Comparison of ENCODE assay signal across 30 cellular contexts in genomic region chr3:190097617-190098016, GRCh38. TPM values are rescaled to one million over a fixed set of nuclear protein-coding genes. Genes with fewer than 3 reads are reported as not detected.
DNase-seq lines count a peak whose midpoint lies in the region; ATAC-seq, FAIRE-seq and TF ChIP-seq lines count a peak whose summit lies in the region.
"Had no signal": no experiment of that assay in that cellular context is flagged by ENCODE, and none has a peak within 500 bp of the region (broad histone marks: within the 10 kb centered on the region; RNA-seq: fewer than 3 reads in every experiment).

No MANE protein-coding gene starts in this region.

- no peak overlapping the region for H2AK9ac ChIP-seq in IMR-90 (replicated peaks; ENCODE audit: low read depth, low read length, poor library complexity)

- H4K8ac ChIP-seq in IMR-90 (ENCODE audit: low read depth in 2 of 2, low read length in 2 of 2) = no peak overlapping the region
- no peak overlapping the region for H4K8ac ChIP-seq in mesendoderm (ENCODE audit: low read depth, low read length)

- no peak overlapping the region for H4K91ac ChIP-seq in IMR-90 (ENCODE audit: insufficient read depth, low read depth, low read length)

- no TSS peak for BruUV-seq in IMR-90 (replicated peaks; lab: Mats Ljungman, UMichigan)

- FAIRE-seq in A549 (lab: Jason Lieb, UNC) = no peak
- FAIRE-seq: K562 had no signal

- CTCF ChIA-PET in A549 (lab: Yijun Ruan, JAX) = no interaction called here
- CTCF ChIA-PET in IMR-90 (lab: Yijun Ruan, JAX) = no interaction called here

- in situ Hi-C loops in IMR-90 (cut with MboI; ENCODE audit: low sequenced_read_pairs) = no loop called here

- H3K4ac ChIP-seq in IMR-90 (ENCODE audit: low read depth, low read length) (no peak overlapping the region), mesendoderm (ENCODE audit: low read depth, low read length) (no peak overlapping the region)

- intact Hi-C loops in IMR-90 (cut with micrococcal nuclease) (no loop called here), lower leg skin (cut with DNase I; ENCODE audit: low total_unique reads) (no loop called here)

- no peak overlapping the region for H3K27ac ChIP-seq in A549
- no peak overlapping the region for H3K27ac ChIP-seq in IMR-90 (ENCODE audit: insufficient read depth, low read length)
- H3K27ac ChIP-seq in mesendoderm (ENCODE audit: low read depth, low read length) = no peak overlapping the region
- H3K27ac ChIP-seq: gastrocnemius medialis, suprapubic skin had no signal

- H3K4me1 ChIP-seq in A549 (peaks cover 75% of the 10 kb centered on the region), IMR-90 (ENCODE audit: control insufficient read depth, insufficient read depth, low read length) (peaks cover 14% of the 10 kb centered on the region), mesendoderm (ENCODE audit: control insufficient read depth, low read depth, low read length) (peaks cover 2% of the 10 kb centered on the region)
- H3K4me1 ChIP-seq: gastrocnemius medialis had no signal

- no peak overlapping the region for H2AK5ac ChIP-seq in IMR-90 (ENCODE audit: low read depth, low read length)
- no peak overlapping the region for H2AK5ac ChIP-seq in mesendoderm (ENCODE audit: low read length)

- no peak overlapping the region for H4K5ac ChIP-seq in IMR-90 (ENCODE audit: low read depth, low read length)
- no peak overlapping the region for H4K5ac ChIP-seq in mesendoderm (ENCODE audit: low read length)

- no peak for TF ChIP-seq EP300 in A549 (IDR thresholded peaks at IDR 0.05)

- H2BK15ac ChIP-seq in IMR-90 (ENCODE audit: low read depth, low read length) = peak overlapping the region; percentile 37; the same call in 1 of the 3 replicates
- no peak overlapping the region for H2BK15ac ChIP-seq in mesendoderm (replicated peaks; ENCODE audit: low read depth)

- H3K4me3 ChIP-seq in A549 (no peak overlapping the region), IMR-90 (ENCODE audit: insufficient read depth, low read depth, low read length) (no peak overlapping the region), mesendoderm (ENCODE audit: low read length) (no peak overlapping the region), lower leg skin (ENCODE audit: low read depth, poor library complexity, severe bottlenecking) (no peak overlapping the region)
- H3K4me3 ChIP-seq: gastrocnemius medialis, K562, MG63, mucosa of descending colon, SK-N-MC, suprapubic skin had no signal

- H3K27me3 ChIP-seq in IMR-90 (ENCODE audit: control insufficient read depth, insufficient read depth, low read length) (no peaks in the 10 kb centered on the region), mesendoderm (ENCODE audit: insufficient read depth, low read length, poor library complexity) (no peaks in the 10 kb centered on the region)
- H3K27me3 ChIP-seq: gastrocnemius medialis, MG63, suprapubic skin had no signal

- 78% methylated on average over 3 of the region's 3 CpGs for WGBS in A549 (ENCODE audit: missing lambda C conversion rate)
- no CpG with 5 or more reads among the region's 3 CpGs for WGBS in IMR-90 (ENCODE audit: extremely low coverage in 2 of 2, insufficient read length in 1 of 2), 2 experiments
- no CpG with 5 or more reads among the region's 3 CpGs for WGBS in mesendoderm (ENCODE audit: extremely low coverage, insufficient coverage, low lambda C conversion rate)
- WGBS in lower leg skin, 2 donors = 60 to 70% methylated on average over 3 of the region's 3 CpGs

- no peak overlapping the region for H3K23ac ChIP-seq in IMR-90 (ENCODE audit: low read depth, low read length)
- H3K23ac ChIP-seq in mesendoderm (ENCODE audit: low read length) = no peak overlapping the region

- H3K79me1 ChIP-seq in IMR-90 (ENCODE audit: low read depth in 1 of 2, low read length in 2 of 2) = peaks cover 16 to 58% of the 10 kb centered on the region in 2 experiments
- peaks cover 8% of the 10 kb centered on the region for H3K79me1 ChIP-seq in mesendoderm (ENCODE audit: low read length)

- no peak overlapping the region for H3K9ac ChIP-seq in IMR-90 (ENCODE audit: low read depth, low read length)
- H3K9ac ChIP-seq in mesendoderm (ENCODE audit: low read length) = no peak overlapping the region

- no peak overlapping the region for H2AFZ ChIP-seq in IMR-90 (replicated peaks; ENCODE audit: low read length, poor library complexity)

- 0 out of 2 replicates have a peak, but pooled peaks cover 3% of the 10 kb centered on the region for H4K20me1 ChIP-seq in IMR-90 (ENCODE audit: insufficient read depth, low read length)

- TF ChIP-seq POLR2A in A549 (IDR thresholded peaks at IDR 0.05; ENCODE audit: low read length) (no peak), IMR-90 (IDR thresholded peaks at IDR 0.05; ENCODE audit: low read depth, low read length) (no peak), lower leg skin (IDR thresholded peaks at IDR 0.05) (no peak)

- TF ChIP-seq RAD21 in A549 (conservative IDR thresholded peaks at IDR 0.05 in 1 of 2, IDR thresholded peaks at IDR 0.05 in 1 of 2) = no peak
- no peak for TF ChIP-seq RAD21 in IMR-90 (IDR thresholded peaks at IDR 0.05; ENCODE audit: low read length)

- H3K36me3 ChIP-seq in IMR-90 (ENCODE audit: control insufficient read depth, insufficient read depth, low read length) = no peaks in the 10 kb centered on the region; the same call in 1 of the 2 replicates
- H3K36me3 ChIP-seq in mesendoderm (ENCODE audit: control insufficient read depth, insufficient read depth, low read length) = peaks cover 2% of the 10 kb centered on the region
- H3K36me3 ChIP-seq: gastrocnemius medialis, suprapubic skin had no signal

- dilution Hi-C loops in IMR-90 (cut with HindIII; ENCODE audit: low sequenced_read_pairs, unreplicated experiment) = no loop called here

- TF ChIP-seq CTCF in A549 (IDR thresholded peaks at IDR 0.05) (no peak), IMR-90 (conservative IDR thresholded peaks at IDR 0.05; ENCODE audit: low read depth, low read length) (no peak), lower leg skin (IDR thresholded peaks at IDR 0.05) (no peak)

- H3K18ac ChIP-seq in IMR-90 (ENCODE audit: low read depth, low read length) (no peak overlapping the region), mesendoderm (ENCODE audit: low read length) (no peak overlapping the region)

- H2BK20ac ChIP-seq in IMR-90 (ENCODE audit: low read depth, low read length) = no peak overlapping the region

- ATAC-seq in A549 = no peak
- ATAC-seq in IMR-90 (ENCODE audit: low read depth) = no peak
- no peak for ATAC-seq in GM18870 (IDR thresholded peaks at IDR 0.05; ENCODE audit: unreplicated experiment)
- ATAC-seq: activated CD8-positive, alpha-beta T cell treated with anti-CD3 and anti-CD28 coated beads for 36 hours; gastrocnemius medialis; K562; mucosa of descending colon; natural killer cell treated with Interleukin-12 subunit alpha and Interleukin-12 subunit beta and Interleukin-15 and Interleukin-18, amount 100 ng/mL, for 72 hours; right cardiac atrium; stimulated activated memory B cell treated with anti-CD40 and anti-IgM and Interleukin-4, amounts not matched to agents 10 μg/mL and 1 μg/mL and 100 μg/mL, for 72 hours had no signal

- H3K14ac ChIP-seq in IMR-90 (replicated peaks; ENCODE audit: low read depth, low read length) = no peak overlapping the region

- H3K9me3 ChIP-seq in A549 = no peaks in the 10 kb centered on the region
- H3K9me3 ChIP-seq in IMR-90 (ENCODE audit: control insufficient read depth, insufficient read depth, low read length) = no peaks in the 10 kb centered on the region
- H3K9me3 ChIP-seq: gastrocnemius medialis, MG63, mucosa of descending colon, suprapubic skin had no signal

- peaks cover 16% of the 10 kb centered on the region for H3K9me1 ChIP-seq in IMR-90 (ENCODE audit: insufficient read depth, low read length)

- H3K79me2 ChIP-seq in mesendoderm (ENCODE audit: control insufficient read depth, insufficient read depth, low read length) = peaks cover 32% of the 10 kb centered on the region

- H3K56ac ChIP-seq in IMR-90 (ENCODE audit: extremely low read depth, insufficient read depth, low read length) = no peak overlapping the region
- H3K56ac ChIP-seq in mesendoderm (ENCODE audit: low read length) = no peak overlapping the region

- H2BK5ac ChIP-seq in IMR-90 (ENCODE audit: low read depth, low read length, poor library complexity, severe bottlenecking) (no peak overlapping the region), mesendoderm (ENCODE audit: low read length) (no peak overlapping the region)

- DNase-seq in A549 (ENCODE audit: low read depth in 1 of 2, low spot score in 1 of 2) (no peak), IMR-90 (no peak), dermis blood vessel endothelial cell (peak; percentile 11), mesendoderm (peak; percentile 70), NCI-H2107 (lab: John Stamatoyannopoulos, UW) (no peak), lower leg skin (ENCODE audit: low spot score in 2 of 2) (no peak), NCI-H1417 treated with DMSO at 0.1 percent for 48 hours (lab: John Stamatoyannopoulos, UW) (no peak)
- DNase-seq: activated CD8-positive, alpha-beta T cell treated with anti-CD3 and anti-CD28 coated beads for 36 hours; anterior cingulate cortex; CD4-positive, CD25-positive, alpha-beta regulatory T cell; cortex of kidney; DND-41; gastrocnemius medialis; hippocampal formation; MG63; mucosa of descending colon; NCI-H2081; NCI-H345; NCI-H774; RPMI8226; stimulated activated CD4-positive, alpha-beta T cell treated with anti-CD3 and anti-CD28 coated beads, Interleukin-12 subunit alpha, Interleukin-12 subunit beta, amount 100 ng/mL, for 4 hours; stimulated activated CD4-positive, alpha-beta T cell treated with anti-CD3 and anti-CD28 coated beads, Interleukin-4, amount 100 ng/mL, for 24 hours had no signal

- H3K4me2 ChIP-seq in A549 = peak overlapping the region; percentile 44
- H3K4me2 ChIP-seq in IMR-90 (ENCODE audit: low read depth, low read length) = no peak overlapping the region
- no peak overlapping the region for H3K4me2 ChIP-seq in mesendoderm (ENCODE audit: low read length)

- H2BK120ac ChIP-seq in IMR-90 (ENCODE audit: low read depth, low read length) = no peak overlapping the region
- no peak overlapping the region for H2BK120ac ChIP-seq in mesendoderm (ENCODE audit: low read depth, low read length)

- POLR2A ChIA-PET in A549 (lab: Yijun Ruan, JAX) = no interaction called here
- POLR2A ChIA-PET in IMR-90 (lab: Charles Lee; ENCODE audit: unreplicated experiment) = no interaction called here

TF ChIP-seq in IMR-90, 13 proteins besides CTCF, POLR2A, EP300 and RAD21 (continues in another document):
- no peak for TF ChIP-seq CHD1 (IDR thresholded peaks at IDR 0.05; ENCODE audit: low read depth, low read length)

RNA-seq across cellular contexts. Expression of gene P3H2, which starts 23.1 kb away (rescaled TPM):
- polyA plus RNA-seq in A549 (2011; rRNA removed) = 59.9 and 72.5 TPM in 2 replicates
- polyA plus RNA-seq in A549 (2012; cell fraction: cytosol; rRNA removed) = 16.2 and 21.8 TPM in 2 replicates
- 21.9 and 29.7 TPM in 2 replicates for polyA plus RNA-seq in A549 (2012; cell fraction: nucleus; rRNA removed)
- polyA plus RNA-seq in A549 (2017; fragmentation: RNase III; extraction: RNeasy Plus Mini Kit Qiagen cat#74134 plus additional on column Dnase treatment) = 48.5 to 56.6 TPM (median 55.1 TPM) in 3 replicates
- polyA minus RNA-seq in A549 (2011; rRNA and poly(A)+ RNA removed) = 37.1 and 37.2 TPM in 2 replicates
- total RNA-seq in IMR-90 (2012; rRNA removed) = 54.7 and 74.4 TPM in 2 replicates
- 54.9 and 64.3 TPM in 2 replicates for polyA plus RNA-seq in IMR-90 (2012; rRNA removed)
- 23.4 and 32.0 TPM in 2 replicates for polyA plus RNA-seq in IMR-90 (2012; cell fraction: cytosol; rRNA removed)
- 20.0 and 59.7 TPM in 2 replicates for polyA plus RNA-seq in IMR-90 (2012; cell fraction: nucleus; rRNA removed; ENCODE audit: low replicate concordance)
- total RNA-seq in dermis blood vessel endothelial cell = 13.1 and 18.5 TPM in 2 replicates
- polyA plus RNA-seq in mesendoderm (2013, experiment 1 of 2) = 45.6 TPM
- 41.5 TPM for polyA plus RNA-seq in mesendoderm (2013, experiment 2 of 2)
- total RNA-seq in lower leg skin = 10 to 100 TPM; 20.0 to 41.9 (median 35.6) TPM
- total RNA-seq: activated CD8-positive, alpha-beta T cell treated with anti-CD3 and anti-CD28 coated beads for 36 hours; activated T-helper 2 cell treated with anti-CD3 and anti-CD28 coated beads, Interferon-gamma antibody, Interleukin-2, Interleukin-4, amounts not matched to agents 10 μg/mL and 5 μg/mL and 100 μg/mL, durations not matched to agents 14 hours and 24 hours and 36 hours; CD4-positive, CD25-positive, alpha-beta regulatory T cell; natural killer cell treated with Interleukin-12 subunit alpha and Interleukin-12 subunit beta and Interleukin-15 and Interleukin-18, amount 100 ng/mL, for 72 hours had no signal
- polyA plus RNA-seq: CD4-positive, CD25-positive, alpha-beta regulatory T cell had no signal

Comparison
In these comparisons a context has a peak if more than half of its experiments do, and no peak if none do; other contexts are left out.
1. DNase-seq: peak in dermis blood vessel endothelial cell (single experiment) and mesendoderm (single experiment); none in A549 (0 of 2), IMR-90 (single experiment), NCI-H2107 (single experiment), lower leg skin (0 of 2) and NCI-H1417 treated with DMSO at 0.1 percent for 48 hours (single experiment).